In the genomic region with DNA sequence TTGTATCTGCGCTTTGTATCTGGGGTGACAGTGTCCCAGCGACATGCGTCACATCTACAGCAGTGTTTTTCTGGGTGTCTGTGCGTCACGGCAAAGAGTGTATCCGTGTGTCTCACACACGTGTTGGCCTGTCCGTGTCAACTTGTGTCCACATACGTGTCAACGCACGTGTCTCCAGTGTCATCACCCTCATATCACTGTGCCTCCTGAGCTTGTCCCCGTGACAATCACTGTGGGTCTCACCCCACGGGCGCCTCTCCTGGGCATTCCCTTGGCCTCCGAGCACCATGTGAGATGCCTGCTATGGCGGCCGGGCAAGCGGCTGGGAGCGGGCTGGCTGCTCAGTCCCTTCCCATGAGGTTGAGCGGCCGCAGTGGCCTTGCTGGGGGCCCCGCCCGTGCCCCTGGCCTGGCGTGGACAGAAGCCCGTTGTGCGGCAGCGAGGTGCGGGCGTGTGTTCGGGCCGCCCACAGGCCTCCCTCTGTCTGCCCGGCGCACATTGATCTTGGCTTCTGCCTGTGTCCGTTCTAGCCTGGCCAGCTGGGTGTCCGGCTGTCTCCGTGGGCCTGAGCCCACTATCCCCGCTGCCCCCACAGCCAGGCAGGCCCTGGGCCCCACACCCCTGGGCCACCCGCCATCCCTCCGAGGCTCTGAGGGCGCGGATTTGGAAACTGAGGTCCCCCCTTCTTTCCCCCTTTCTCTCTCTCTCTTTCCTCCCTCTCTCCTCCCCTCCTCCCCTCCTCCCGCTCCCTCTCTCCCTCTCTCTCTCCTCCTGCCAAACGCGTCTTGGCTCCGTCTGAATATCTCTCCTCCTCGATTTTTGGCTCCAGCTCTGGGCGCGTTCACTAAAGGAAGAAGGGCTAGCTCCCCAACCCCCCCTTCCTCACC, we compare ENCODE assay signal across 12 cellular contexts. TPM values are rescaled to one million over a fixed set of nuclear protein-coding genes. Genes with fewer than 3 reads are reported as not detected.
DNase-seq lines count a peak whose midpoint lies in the region; ATAC-seq, FAIRE-seq and TF ChIP-seq lines count a peak whose summit lies in the region.
"Had no signal": no experiment of that assay in that cellular context is flagged by ENCODE, and none has a peak within 500 bp of the region (broad histone marks: within the 10 kb centered on the region; RNA-seq: fewer than 3 reads in every experiment).

No MANE protein-coding gene starts in this region.

- H4K20me1 ChIP-seq in astrocyte (ENCODE audit: insufficient read depth, low read length) = peaks cover 88% of the 10 kb centered on the region

- H3K36me3 Mint-ChIP-seq in astrocyte (ENCODE audit: low read depth, unreplicated experiment) = peaks cover 13% of the 10 kb centered on the region
- H3K36me3 Mint-ChIP-seq: natural killer cell had no signal

- H3K4me3 Mint-ChIP-seq in astrocyte (ENCODE audit: unreplicated experiment) = no peak overlapping the region
- H3K4me3 Mint-ChIP-seq: natural killer cell had no signal

- intact Hi-C loops in left ventricle myocardium superior (cut with micrococcal nuclease) (no loop called here), ovary (cut with DNase I) (loop anchor here in 1 of 4 donors (10.0 kb wide), 1 partner anchor 53 kb away; no protein-coding TSS in a partner anchor)

- no peaks in the 10 kb centered on the region for H3K27me3 ChIP-seq in astrocyte (ENCODE audit: insufficient read depth, low read length)
- no peaks in the 10 kb centered on the region for H3K27me3 ChIP-seq in ovary

- 15 to 23% (median 16%) methylated on average over 48 of the region's 48 CpGs for WGBS in ovary, 3 donors

- H3K4me1 ChIP-seq in astrocyte (ENCODE audit: insufficient read depth, low read length) (peaks cover 26% of the 10 kb centered on the region), ovary (ENCODE audit: insufficient read depth) (peaks cover 29% of the 10 kb centered on the region)

- peaks cover 9% of the 10 kb centered on the region for H3K9me3 Mint-ChIP-seq in astrocyte (ENCODE audit: unreplicated experiment)
- H3K9me3 Mint-ChIP-seq: natural killer cell had no signal

- TF ChIP-seq POLR2A in ovary (IDR thresholded peaks at IDR 0.05) = no peak

- peak; percentile 72 for DNase-seq in astrocyte (ENCODE audit: low read depth)
- peak; percentile 79 for DNase-seq in left ventricle myocardium superior
- DNase-seq in ovary = peak; percentile 86 to 92 (median 89)
- DNase-seq in NK-92 treated with Interleukin-12 subunit alpha and Interleukin-12 subunit beta, amount 100 ng/mL, for 24 hours (lab: John Stamatoyannopoulos, UW) = no peak
- no peak for DNase-seq in NCI-H2196 (lab: John Stamatoyannopoulos, UW; ENCODE audit: unreplicated experiment)
- DNase-seq: activated gamma-delta T cell, natural killer cell, OCI-M1 had no signal

- H3K9me3 ChIP-seq in astrocyte (ENCODE audit: insufficient read depth, low read depth, low read length) = no peaks in the 10 kb centered on the region
- no peaks in the 10 kb centered on the region for H3K9me3 ChIP-seq in ovary

- peaks cover 5% of the 10 kb centered on the region for H3K36me3 ChIP-seq in astrocyte (ENCODE audit: insufficient read depth, low read length)
- H3K36me3 ChIP-seq in ovary = no peaks in the 10 kb centered on the region

- no peaks in the 10 kb centered on the region for H3K4me1 Mint-ChIP-seq in astrocyte (ENCODE audit: low read depth, unreplicated experiment)
- H3K4me1 Mint-ChIP-seq: natural killer cell had no signal

- H3K27me3 Mint-ChIP-seq in astrocyte (ENCODE audit: low read depth, unreplicated experiment) = peaks cover 81% of the 10 kb centered on the region

- FAIRE-seq in astrocyte (lab: Jason Lieb, UNC) = no peak

- peak overlapping the region; percentile 74 for H3K4me2 ChIP-seq in astrocyte (ENCODE audit: low read length)

- TF ChIP-seq EP300 in ovary (IDR thresholded peaks at IDR 0.05) = no peak

- peak; percentile 78 for ATAC-seq in left ventricle myocardium superior
- ATAC-seq in HG03432 (IDR thresholded peaks at IDR 0.05; ENCODE audit: unreplicated experiment) = no peak
- no peak for ATAC-seq in GM21526 (IDR thresholded peaks at IDR 0.05; ENCODE audit: low FRiP score, unreplicated experiment)
- ATAC-seq: natural killer cell had no signal

- no peak for TF ChIP-seq CTCF in 22Rv1 (IDR thresholded peaks at IDR 0.05)
- no peak for TF ChIP-seq CTCF in astrocyte (IDR thresholded peaks at IDR 0.05; ENCODE audit: insufficient read depth, low read depth, low read length)
- no peak for TF ChIP-seq CTCF in ovary (IDR thresholded peaks at IDR 0.05)

- H3K4me3 ChIP-seq in astrocyte (ENCODE audit: insufficient read depth, low read depth, low read length) (no peak overlapping the region), ovary (peak overlapping the region; percentile 40)

- peak overlapping the region; percentile 64 for H3K9ac ChIP-seq in astrocyte (ENCODE audit: low read length)

- peak overlapping the region; percentile 99 for H3K27ac ChIP-seq in 22Rv1
- peak overlapping the region; percentile 38 for H3K27ac ChIP-seq in astrocyte (ENCODE audit: low read depth, low read length)
- H3K27ac ChIP-seq in ovary = peak overlapping the region; percentile 72 to 83

- no peak overlapping the region for H2AFZ ChIP-seq in astrocyte (ENCODE audit: low read depth, low read length)

- H3K27ac Mint-ChIP-seq in astrocyte (ENCODE audit: unreplicated experiment) = no peak overlapping the region
- H3K27ac Mint-ChIP-seq: natural killer cell had no signal

- H3K79me2 ChIP-seq in astrocyte (ENCODE audit: insufficient read depth, low read length) = peaks cover 98% of the 10 kb centered on the region

RNA-seq across cellular contexts. Expression of a gene that starts 6.5 kb away (rescaled TPM):
- total RNA-seq in astrocyte (8.4 and 9.6 TPM in 2 replicates), left ventricle myocardium superior (171 TPM), ovary (100 to 1,000 TPM in 5 of 7 donors, 10 to 100 TPM in 2; 30.3 to 256 (median 223) TPM)
- polyA plus RNA-seq in ovary = 10 to 100 TPM; 76.9 to 82.2 TPM
- total RNA-seq: epithelial cell of proximal tubule had no signal

RNA-seq across cellular contexts. Expression of a gene that starts 32.4 kb away (rescaled TPM):
- total RNA-seq in astrocyte (0.14 TPM in 1 of 2 replicates, not detected in the other), left ventricle myocardium superior (11.2 TPM), ovary (under 1 TPM in 2 of 7 donors, not detected in 5; 0.11 to 0.15 TPM)
- polyA plus RNA-seq in ovary = not detected
- total RNA-seq: natural killer cell had no signal

RNA-seq across cellular contexts. Expression of a gene that starts 44.7 kb away (rescaled TPM):
- total RNA-seq in astrocyte = 34.0 and 35.5 TPM in 2 replicates
- total RNA-seq in left ventricle myocardium superior = 28.7 TPM
- total RNA-seq in ovary = 10 to 100 TPM; 15.7 to 57.7 (median 19.1) TPM
- 10 to 100 TPM in 1 of 2 donors, 1 to 10 TPM in 1; 1.8 to 25.6 TPM for polyA plus RNA-seq in ovary

RNA-seq across cellular contexts. Expression of a gene that starts 56.1 kb away (rescaled TPM):
- 40.6 and 48.5 TPM in 2 replicates for total RNA-seq in astrocyte
- total RNA-seq in left ventricle myocardium superior = 188 TPM
- total RNA-seq in ovary = 10 to 100 TPM; 61.2 to 94.0 (median 93.7) TPM
- 10 to 100 TPM; 75.8 to 77.2 TPM for polyA plus RNA-seq in ovary

Comparison
In these comparisons a context has a peak if more than half of its experiments do, and no peak if none do; other contexts are left out.
1. H3K27ac ChIP-seq: peak in every context shown above with its lines; median percentile 99 in 22Rv1; 78 in ovary; 38 in astrocyte.
2. DNase-seq: peak in astrocyte (single experiment), left ventricle myocardium superior (single experiment) and ovary (5 of 5); none in NK-92 treated with Interleukin-12 subunit alpha and Interleukin-12 subunit beta, amount 100 ng/mL, for 24 hours (single experiment) and NCI-H2196 (single experiment).
3. RNA of a gene that starts 32.4 kb away (total RNA-seq): 11.2 TPM in left ventricle myocardium superior (single experiment); 0.14 TPM in astrocyte and 0.11 to 0.15 TPM in ovary; every median in the first group is over 10 times any median in the second.